ENCODE assay signal across 16 cellular contexts in genomic region chr22:18065256-18065655, GRCh38. TPM values are rescaled to one million over a fixed set of nuclear protein-coding genes. Genes with fewer than 3 reads are reported as not detected.
DNase-seq lines count a peak whose midpoint lies in the region; ATAC-seq and TF ChIP-seq lines count a peak whose summit lies in the region.
"Had no signal": no experiment of that assay in that cellular context is flagged by ENCODE, and none has a peak within 500 bp of the region (broad histone marks: within the 10 kb centered on the region; RNA-seq: fewer than 3 reads in every experiment).

No MANE protein-coding gene starts in this region.

- TF ChIP-seq CTCF in DOHH2 (IDR thresholded peaks at IDR 0.05; ENCODE audit: low read depth, low read length, poor library complexity, severe bottlenecking) (peak; percentile 26), OCI-LY1 (IDR thresholded peaks at IDR 0.05; ENCODE audit: low read length) (no peak), epithelial cell of esophagus (IDR thresholded peaks at IDR 0.05; ENCODE audit: insufficient read depth, low read depth, low read length, missing control alignments) (no peak)

- H3K4me1 ChIP-seq in DOHH2 (ENCODE audit: control insufficient read depth, low read length) (peaks cover 59% of the 10 kb centered on the region), OCI-LY1 (ENCODE audit: insufficient read depth, low read length, severe bottlenecking) (peaks cover 17% of the 10 kb centered on the region), neuronal stem cell (ENCODE audit: control insufficient read depth in 2 of 2, insufficient read depth in 1 of 2, low read depth in 1 of 2, low read length in 2 of 2) (peaks cover 5 to 9% of the 10 kb centered on the region in 2 donors)

- DNase-seq in epithelial cell of esophagus (ENCODE audit: low read depth) (peak; percentile 56), neuronal stem cell (ENCODE audit: low spot score) (no peak), D341Med (ENCODE audit: low spot score) (no peak), substantia nigra (lab: John Stamatoyannopoulos, UW) (no peak)
- DNase-seq: activated T-cell treated with anti-CD3 and anti-CD28 coated beads, Interleukin-2, amount 50 U/mL, for 1 hour; effector memory CD8-positive, alpha-beta T cell; MG63; mucosa of descending colon; NCI-H2029 treated with DMSO at 0.1 percent for 48 hours; NCI-H69 had no signal

- H3K9me3 ChIP-seq in DOHH2 (ENCODE audit: control insufficient read depth, insufficient read depth, low read length) (no peaks in the 10 kb centered on the region), OCI-LY1 (ENCODE audit: low read length) (no peaks in the 10 kb centered on the region), neuronal stem cell (replicated peaks in 1 of 2; ENCODE audit: control insufficient read depth in 2 of 2, insufficient read depth in 1 of 2, low read depth in 1 of 2, low read length in 2 of 2) (no peaks in the 10 kb centered on the region)
- H3K9me3 ChIP-seq: MG63, mucosa of descending colon, ovary had no signal

- H3K9me2 ChIP-seq in DOHH2 (replicated peaks; ENCODE audit: control insufficient read depth, low read length) (no peaks in the 10 kb centered on the region), OCI-LY1 (ENCODE audit: low read depth, low read length) (no peaks in the 10 kb centered on the region)

- H3K79me1 ChIP-seq in neuronal stem cell (ENCODE audit: low read depth, low read length), result no peaks in the 10 kb centered on the region

- no peak overlapping the region for H3K14ac ChIP-seq in neuronal stem cell (ENCODE audit: low read length)

- H3K27me3 ChIP-seq in DOHH2 (ENCODE audit: control insufficient read depth, low read length), result no peaks in the 10 kb centered on the region
- peaks cover 4% of the 10 kb centered on the region; the same call in 1 of the 2 replicates for H3K27me3 ChIP-seq in OCI-LY1 (ENCODE audit: insufficient read depth, low read length)
- H3K27me3 ChIP-seq in neuronal stem cell (ENCODE audit: control insufficient read depth in 3 of 3, insufficient read depth in 3 of 3, low read depth in 1 of 3, low read length in 3 of 3), result peaks cover 0 to 52% (median 0%) of the 10 kb centered on the region in 3 experiments
- H3K27me3 ChIP-seq: MG63, ovary had no signal

- no peak overlapping the region for H2BK120ac ChIP-seq in neuronal stem cell (ENCODE audit: low read depth, low read length)

- peaks cover 7% of the 10 kb centered on the region; the same call in 1 of the 2 replicates for H3K36me3 ChIP-seq in DOHH2 (ENCODE audit: control insufficient read depth, low read length)
- H3K36me3 ChIP-seq in OCI-LY1 (ENCODE audit: insufficient read depth, low read length), result no peaks in the 10 kb centered on the region
- no peaks in the 10 kb centered on the region for H3K36me3 ChIP-seq in neuronal stem cell (replicated peaks in 1 of 2; ENCODE audit: control insufficient read depth in 2 of 2, insufficient read depth in 2 of 2, low read length in 2 of 2)
- H3K36me3 ChIP-seq: MG63, ovary had no signal

- H2BK12ac ChIP-seq in neuronal stem cell (ENCODE audit: low read length), result no peak overlapping the region

- peaks cover 20% of the 10 kb centered on the region for H3F3A ChIP-seq in DOHH2 (ENCODE audit: control insufficient read depth, insufficient read depth)
- H3F3A ChIP-seq in OCI-LY1 (ENCODE audit: insufficient read depth, low read length), result no peaks in the 10 kb centered on the region

- H3K4ac ChIP-seq in neuronal stem cell (ENCODE audit: low read length), result no peak overlapping the region

- H4K20me1 ChIP-seq in DOHH2 (ENCODE audit: control insufficient read depth, insufficient read depth, low read depth, low read length) (no peaks in the 10 kb centered on the region), OCI-LY1 (ENCODE audit: insufficient read depth, low read length) (no peaks in the 10 kb centered on the region)

- H3K23ac ChIP-seq in neuronal stem cell (ENCODE audit: low read depth, low read length, poor library complexity), result no peak overlapping the region

- H3K79me2 ChIP-seq in DOHH2 (ENCODE audit: control insufficient read depth, low read length), result no peaks in the 10 kb centered on the region
- H3K79me2 ChIP-seq in OCI-LY1 (ENCODE audit: insufficient read depth, low read length), result no peaks in the 10 kb centered on the region

- peak overlapping the region; percentile 76 for H3K4me2 ChIP-seq in DOHH2 (ENCODE audit: low read length)
- H3K4me2 ChIP-seq in OCI-LY1 (ENCODE audit: low read length), result peak overlapping the region; percentile 46
- H3K4me2 ChIP-seq in neuronal stem cell (ENCODE audit: insufficient read depth, low read length, poor library complexity, severe bottlenecking), result no peak overlapping the region

- H2AFZ ChIP-seq in OCI-LY1 (ENCODE audit: low read length) (no peak overlapping the region), neuronal stem cell (ENCODE audit: low read length) (no peak overlapping the region)

- no peak overlapping the region for H3K18ac ChIP-seq in neuronal stem cell (ENCODE audit: low read length)

- H3K4me3 ChIP-seq in DOHH2 (ENCODE audit: low read length) (peak overlapping the region; percentile 61), OCI-LY1 (ENCODE audit: low read depth, low read length, poor library complexity, severe bottlenecking) (no peak overlapping the region), epithelial cell of esophagus (ENCODE audit: low read length) (no peak overlapping the region), neuronal stem cell (ENCODE audit: low read length in 2 of 2) (no peak overlapping the region)
- H3K4me3 ChIP-seq: MG63, mucosa of descending colon, ovary had no signal

- no peak overlapping the region for H2BK5ac ChIP-seq in neuronal stem cell (ENCODE audit: low read length)

- ATAC-seq in GM18873 (IDR thresholded peaks at IDR 0.05; ENCODE audit: low FRiP score, unreplicated experiment) (no peak), GM21786 (IDR thresholded peaks at IDR 0.05; ENCODE audit: unreplicated experiment) (no peak)
- ATAC-seq: effector memory CD8-positive, alpha-beta T cell; mucosa of descending colon; stimulated activated effector memory CD8-positive, alpha-beta T cell treated with anti-CD3 and anti-CD28 coated beads, Interleukin-12 subunit alpha, Interleukin-12 subunit beta, amount 100 ng/mL, for 72 hours had no signal

- H4K91ac ChIP-seq in neuronal stem cell (ENCODE audit: low read depth, low read length, poor library complexity), result no peak overlapping the region

- no CpG with 5 or more reads among the region's 9 CpGs for WGBS in neuronal stem cell (ENCODE audit: extremely low coverage in 2 of 2, insufficient read length in 2 of 2, insufficient replicate concordance in 1 of 2), 2 donors

- peak overlapping the region; percentile 7 for H2AK5ac ChIP-seq in neuronal stem cell (ENCODE audit: low read depth, low read length)

- no peak overlapping the region for H4K8ac ChIP-seq in neuronal stem cell (ENCODE audit: low read depth, low read length)

- H3K9ac ChIP-seq in OCI-LY1 (ENCODE audit: low read length), result no peak overlapping the region
- H3K9ac ChIP-seq in neuronal stem cell (ENCODE audit: low read depth, low read length, poor library complexity), result no peak overlapping the region

- H2BK15ac ChIP-seq in neuronal stem cell (ENCODE audit: low read length), result no peak overlapping the region

- H3K27ac ChIP-seq in DOHH2 (ENCODE audit: low read depth, low read length), result no peak overlapping the region
- no peak overlapping the region for H3K27ac ChIP-seq in OCI-LY1 (ENCODE audit: low read depth, low read length, poor library complexity, severe bottlenecking)
- H3K27ac ChIP-seq in neuronal stem cell (replicated peaks; ENCODE audit: low read length), result no peak overlapping the region
- H3K27ac ChIP-seq in substantia nigra (ENCODE audit: low read depth, low read length, poor library complexity, severe bottlenecking), result no peak overlapping the region
- H3K27ac ChIP-seq: ovary had no signal

RNA-seq across cellular contexts. Expression of gene PEX26, which starts 12.5 kb away (rescaled TPM):
- polyA plus RNA-seq in neuronal stem cell (2013, experiment 1 of 2), result 19.9 TPM
- 21.0 TPM for polyA plus RNA-seq in neuronal stem cell (2013, experiment 2 of 2)

RNA-seq across cellular contexts. Expression of gene MICAL3, which starts 40.9 kb away (rescaled TPM):
- 9.6 TPM for polyA plus RNA-seq in neuronal stem cell (2013, experiment 1 of 2)
- 9.0 TPM for polyA plus RNA-seq in neuronal stem cell (2013, experiment 2 of 2)

RNA-seq across cellular contexts. Expression of gene TUBA8, which starts 45.4 kb away (rescaled TPM):
- 1.3 TPM for polyA plus RNA-seq in neuronal stem cell (2013, experiment 1 of 2)
- 1.2 TPM for polyA plus RNA-seq in neuronal stem cell (2013, experiment 2 of 2)
